ENCODE assay signal across 8 cellular contexts in the genomic region with DNA sequence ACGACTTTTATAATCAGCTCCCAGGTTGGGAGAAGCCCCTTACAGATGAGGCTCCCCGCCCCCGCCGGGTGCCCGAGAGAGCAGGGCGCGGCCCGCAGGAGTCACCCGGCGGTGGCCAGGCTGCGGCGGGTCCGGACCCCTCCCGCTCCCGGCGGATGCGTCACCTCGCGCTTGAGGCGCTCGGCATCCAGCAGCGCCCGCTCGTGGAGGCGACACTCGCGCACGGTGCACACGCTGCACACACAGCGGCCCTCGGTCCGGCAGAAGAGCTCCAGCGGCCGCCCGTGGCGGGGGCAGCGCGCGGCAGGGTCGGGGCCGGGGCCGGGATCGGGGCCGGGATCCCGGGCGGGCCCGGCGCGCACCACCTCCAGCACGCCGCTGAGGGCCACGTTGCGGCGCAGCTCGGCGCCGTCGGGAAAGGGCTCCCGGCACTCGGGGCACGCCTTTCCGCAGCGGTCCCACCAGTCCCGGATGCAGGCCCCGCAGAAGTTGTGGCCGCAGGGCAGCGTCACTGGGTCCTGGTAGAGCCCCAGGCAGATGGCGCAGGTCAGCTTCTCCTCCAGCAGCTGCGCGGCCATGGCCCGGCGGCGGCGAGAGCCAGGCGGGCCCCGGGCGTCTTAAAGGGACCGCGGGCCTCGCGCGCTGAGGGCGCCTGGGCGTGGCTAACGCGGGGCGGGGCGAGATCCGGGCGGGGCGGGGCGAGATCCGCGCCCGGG. TPM values are rescaled to one million over a fixed set of nuclear protein-coding genes. Genes with fewer than 3 reads are reported as not detected.
A peak's percentile ranks its signal among the peaks of the same experiment; 100 is the strongest.
DNase-seq lines count a peak whose midpoint lies in the region; ATAC-seq and TF ChIP-seq lines count a peak whose summit lies in the region.

A gene with protein sequence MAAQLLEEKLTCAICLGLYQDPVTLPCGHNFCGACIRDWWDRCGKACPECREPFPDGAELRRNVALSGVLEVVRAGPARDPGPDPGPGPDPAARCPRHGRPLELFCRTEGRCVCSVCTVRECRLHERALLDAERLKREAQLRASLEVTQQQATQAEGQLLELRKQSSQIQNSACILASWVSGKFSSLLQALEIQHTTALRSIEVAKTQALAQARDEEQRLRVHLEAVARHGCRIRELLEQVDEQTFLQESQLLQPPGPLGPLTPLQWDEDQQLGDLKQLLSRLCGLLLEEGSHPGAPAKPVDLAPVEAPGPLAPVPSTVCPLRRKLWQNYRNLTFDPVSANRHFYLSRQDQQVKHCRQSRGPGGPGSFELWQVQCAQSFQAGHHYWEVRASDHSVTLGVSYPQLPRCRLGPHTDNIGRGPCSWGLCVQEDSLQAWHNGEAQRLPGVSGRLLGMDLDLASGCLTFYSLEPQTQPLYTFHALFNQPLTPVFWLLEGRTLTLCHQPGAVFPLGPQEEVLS (minus strand): TSS at position 592 of the 716 bp plus-strand sequence. CDS start 14 bp downstream, at position 578.

- H3K4me3 ChIP-seq in lower leg skin (ENCODE audit: low read depth, poor library complexity, severe bottlenecking) = peak within 1 kb of the TSS; percentile 64

- ATAC-seq in GM18502 (IDR thresholded peaks at IDR 0.05; ENCODE audit: poor library complexity, unreplicated experiment) (peak; percentile 70), HG03039 (IDR thresholded peaks at IDR 0.05; ENCODE audit: unreplicated experiment) (peak; percentile 47)

- 0 to 1% methylated on average over 24 to 68 of the region's 95 CpGs for WGBS in lower leg skin, 2 donors

- no peak for TF ChIP-seq POLR2A in lower leg skin (IDR thresholded peaks at IDR 0.05)

- DNase-seq in A172 (ENCODE audit: low spot score) = peak; percentile 54
- peak; percentile 41 for DNase-seq in NCI-H510A treated with DMSO at 0.1 percent for 48 hours (lab: John Stamatoyannopoulos, UW)
- DNase-seq in activated CD4-positive, alpha-beta T cell treated with anti-CD3 and anti-CD28 coated beads, Interleukin-2, amount 50 U/mL, for 24 hours (ENCODE audit: low read depth in 1 of 2, low spot score in 1 of 2) = peak; percentile 66 to 68
- DNase-seq in dermis microvascular lymphatic vessel endothelial cell (ENCODE audit: low read depth in 2 of 2) = peak; percentile 54 to 84
- DNase-seq in lower leg skin (ENCODE audit: low spot score in 2 of 2) = peak; percentile 81 to 97
- DNase-seq in stimulated activated CD4-positive, alpha-beta T cell treated with anti-CD3 and anti-CD28 coated beads, Interleukin-4, amount 100 ng/mL, for 48 hours (ENCODE audit: low read depth in 2 of 2) = peak; percentile 74 to 77

- no peak for TF ChIP-seq CTCF in lower leg skin (IDR thresholded peaks at IDR 0.05)

- intact Hi-C loops in lower leg skin (cut with DNase I; ENCODE audit: low total_unique reads) = no loop called here

RNA-seq across cellular contexts. Expression of the gene that starts here (rescaled TPM):
- 32.7 and 41.4 TPM in 2 replicates for total RNA-seq in A172 (2014; rRNA removed; shearing (Covaris generic))
- total RNA-seq in dermis microvascular lymphatic vessel endothelial cell (23.0 and 31.9 TPM in 2 replicates), lower leg skin (10 to 100 TPM; 23.1 to 36.3 (median 32.2) TPM)

Comparison
In these comparisons a context has a peak if more than half of its experiments do, and no peak if none do; other contexts are left out.
1. Peak in every context shown above with its lines: DNase-seq, ATAC-seq and H3K4me3 ChIP-seq.